Comparison of ENCODE assay signal across 8 cellular contexts in genomic region chr1:94801919-94802546, GRCh38. TPM values are rescaled to one million over a fixed set of nuclear protein-coding genes. Genes with fewer than 3 reads are reported as not detected.
DNase-seq lines count a peak whose midpoint lies in the region; ATAC-seq, FAIRE-seq and TF ChIP-seq lines count a peak whose summit lies in the region.

No MANE protein-coding gene starts in this region.

- H3K27me3 ChIP-seq in HepG2 (ENCODE audit: control insufficient read depth in 1 of 2, insufficient read depth in 2 of 2, low read length in 2 of 2): no peaks in the 10 kb centered on the region

- ATAC-seq in GM19372 (IDR thresholded peaks at IDR 0.05; ENCODE audit: low read depth, unreplicated experiment): peak; percentile 58
- ATAC-seq in HepG2: peak; percentile 82
- no peak for ATAC-seq in HG02973 (IDR thresholded peaks at IDR 0.05; ENCODE audit: unreplicated experiment)

- 0 out of 2 replicates have a peak overlapping the region, but pooled peaks have one; percentile 25 for H3K4me2 ChIP-seq in OCI-LY7 (ENCODE audit: low read length)
- peak overlapping the region; percentile 54 for H3K4me2 ChIP-seq in HepG2 (ENCODE audit: low read depth, low read length)

- H3K79me2 ChIP-seq in OCI-LY7 (ENCODE audit: insufficient read depth, low read depth, low read length): no peaks in the 10 kb centered on the region
- H3K79me2 ChIP-seq in HepG2 (ENCODE audit: insufficient read depth, low read length): no peaks in the 10 kb centered on the region

- peak overlapping the region; percentile 32; the same call in 1 of the 2 replicates for H2AFZ ChIP-seq in OCI-LY7 (ENCODE audit: low read length)
- H2AFZ ChIP-seq in HepG2 (ENCODE audit: low read length): peak overlapping the region; percentile 24

- H3K4me3 ChIP-seq in OCI-LY7 (ENCODE audit: low read depth, low read length, poor library complexity, severe bottlenecking) (no peak overlapping the region), HepG2 (replicated peaks in 1 of 3; ENCODE audit: insufficient read depth in 1 of 3, low read depth in 2 of 3, low read length in 3 of 3) (peak overlapping the region in 2 of 3 experiments; percentile 21 to 27; a peak in 3 of 6 replicates)

- BruUV-seq in OCI-LY7 (replicated peaks; lab: Mats Ljungman, UMichigan) (no TSS peak), HepG2 (replicated peaks; lab: Mats Ljungman, UMichigan) (no TSS peak)

- intact Hi-C loops in OCI-LY7 (cut with micrococcal nuclease; ENCODE audit: unreplicated experiment) (no loop called here), HepG2 (cut with micrococcal nuclease; ENCODE audit: unreplicated experiment) (loop anchor here (2.0 to 5.0 kb wide), 3 partner anchors 45 to 195 kb away; no protein-coding TSS in a partner anchor)

- H3K9ac ChIP-seq in HepG2 (ENCODE audit: insufficient read depth, low read depth, low read length): peak overlapping the region; percentile 4

- TF ChIP-seq RAD21 in HepG2 (CRISPR knock-in tag; IDR thresholded peaks at IDR 0.05): peak; percentile 53

- no peak; a peak in 1 of 4 replicates for TF ChIP-seq EP300 in HepG2 (IDR thresholded peaks at IDR 0.05; ENCODE audit: low read depth in 2 of 2, low read length in 2 of 2)
- no peak for TF ChIP-seq EP300 in HepG2 (CRISPR knock-in tag; IDR thresholded peaks at IDR 0.05; ENCODE audit: borderline replicate concordance)

- no peaks in the 10 kb centered on the region for H3K36me3 ChIP-seq in OCI-LY7 (ENCODE audit: insufficient read depth, low read length)
- H3K36me3 ChIP-seq in HepG2 (replicated peaks in 1 of 2; ENCODE audit: control insufficient read depth in 1 of 2, insufficient read depth in 2 of 2, low read length in 2 of 2): no peaks in the 10 kb centered on the region

- H3K9me2 ChIP-seq in OCI-LY7 (ENCODE audit: insufficient read depth, low read length): no peaks in the 10 kb centered on the region

- POLR2A ChIA-PET in OCI-LY7 (lab: Charles Lee): no interaction called here
- POLR2A ChIA-PET in HepG2 (lab: Yijun Ruan, JAX): no interaction called here

- no peaks in the 10 kb centered on the region for H3K9me3 ChIP-seq in OCI-LY7 (ENCODE audit: low read length)
- H3K9me3 ChIP-seq in HepG2 (ENCODE audit: low read length): no peaks in the 10 kb centered on the region

- 41% methylated on average over 5 of the region's 7 CpGs for WGBS in HepG2 (ENCODE audit: low lambda C conversion rate)

- H4K20me1 ChIP-seq in OCI-LY7 (ENCODE audit: insufficient read depth, low read length): no peaks in the 10 kb centered on the region
- H4K20me1 ChIP-seq in HepG2 (ENCODE audit: insufficient read depth, low read length): no peaks in the 10 kb centered on the region

- no peak for TF ChIP-seq POLR2A in HepG2 (IDR thresholded peaks at IDR 0.05; ENCODE audit: insufficient read depth in 1 of 2, low read depth in 2 of 2, low read length in 2 of 2)

- H3K4me1 ChIP-seq in OCI-LY7 (ENCODE audit: insufficient read depth, low read length, poor library complexity, severe bottlenecking): no peaks in the 10 kb centered on the region
- H3K4me1 ChIP-seq in HepG2 (ENCODE audit: insufficient read depth, low read length): peaks cover 95% of the 10 kb centered on the region

- H3K27ac ChIP-seq in OCI-LY7 (ENCODE audit: low read depth, low read length, poor library complexity, severe bottlenecking) (no peak overlapping the region), HepG2 (ENCODE audit: extremely low read length, insufficient read depth, low read length) (peak overlapping the region; percentile 16), substantia nigra (ENCODE audit: low read depth, low read length, poor library complexity, severe bottlenecking) (peak overlapping the region; percentile 90)

- TF ChIP-seq CTCF in OCI-LY7 (conservative IDR thresholded peaks at IDR 0.05; ENCODE audit: low read length): peak; percentile 55
- peak; percentile 78 for TF ChIP-seq CTCF in HepG2 (CRISPR knock-in tag; IDR thresholded peaks at IDR 0.05)

- CTCF ChIA-PET in OCI-LY7 (lab: Charles Lee; ENCODE audit: unreplicated experiment) (no interaction called here), HepG2 (lab: Yijun Ruan, JAX; ENCODE audit: low intra/inter-chr PET ratio, low total read pairs) (interaction anchor here (1.0 to 2.3 kb wide), 2 partner anchors 104 to 288 kb away, joined by 5 read pairs; no protein-coding TSS in a partner anchor)

- peak; percentile 21 for DNase-seq in Caki2 (ENCODE audit: low read depth)
- DNase-seq in HS-27A (ENCODE audit: low read depth): peak; percentile 66
- DNase-seq in OCI-LY7 (ENCODE audit: low spot score): peak; percentile 37
- peak; percentile 34 for DNase-seq in cerebellar cortex (ENCODE audit: low spot score)
- DNase-seq in HepG2 (ENCODE audit: low spot score): peak; percentile 49
- peak in 25 of 49 donors; percentile 3 to 53 (median 19) for DNase-seq in substantia nigra (lab: John Stamatoyannopoulos, UW)

- in situ Hi-C loops in Caki2 (cut with HindIII; ENCODE audit: low pct_unique_long_range_greater_than_20kb, low sequenced_read_pairs) (no loop called here), HepG2 (cut with HindIII; ENCODE audit: extremely low pct_ligation_motif_present, low pct_unique_long_range_greater_than_20kb) (loop anchor here (5.0 to 10.0 kb wide), 3 partner anchors 90 to 317 kb away; no protein-coding TSS in a partner anchor)

- FAIRE-seq in HepG2 (lab: Jason Lieb, UNC): peak; percentile 56

TF ChIP-seq in HepG2, 621 proteins besides CTCF, POLR2A, EP300 and RAD21 (continues in another document):
- TF ChIP-seq, protein P1, sequence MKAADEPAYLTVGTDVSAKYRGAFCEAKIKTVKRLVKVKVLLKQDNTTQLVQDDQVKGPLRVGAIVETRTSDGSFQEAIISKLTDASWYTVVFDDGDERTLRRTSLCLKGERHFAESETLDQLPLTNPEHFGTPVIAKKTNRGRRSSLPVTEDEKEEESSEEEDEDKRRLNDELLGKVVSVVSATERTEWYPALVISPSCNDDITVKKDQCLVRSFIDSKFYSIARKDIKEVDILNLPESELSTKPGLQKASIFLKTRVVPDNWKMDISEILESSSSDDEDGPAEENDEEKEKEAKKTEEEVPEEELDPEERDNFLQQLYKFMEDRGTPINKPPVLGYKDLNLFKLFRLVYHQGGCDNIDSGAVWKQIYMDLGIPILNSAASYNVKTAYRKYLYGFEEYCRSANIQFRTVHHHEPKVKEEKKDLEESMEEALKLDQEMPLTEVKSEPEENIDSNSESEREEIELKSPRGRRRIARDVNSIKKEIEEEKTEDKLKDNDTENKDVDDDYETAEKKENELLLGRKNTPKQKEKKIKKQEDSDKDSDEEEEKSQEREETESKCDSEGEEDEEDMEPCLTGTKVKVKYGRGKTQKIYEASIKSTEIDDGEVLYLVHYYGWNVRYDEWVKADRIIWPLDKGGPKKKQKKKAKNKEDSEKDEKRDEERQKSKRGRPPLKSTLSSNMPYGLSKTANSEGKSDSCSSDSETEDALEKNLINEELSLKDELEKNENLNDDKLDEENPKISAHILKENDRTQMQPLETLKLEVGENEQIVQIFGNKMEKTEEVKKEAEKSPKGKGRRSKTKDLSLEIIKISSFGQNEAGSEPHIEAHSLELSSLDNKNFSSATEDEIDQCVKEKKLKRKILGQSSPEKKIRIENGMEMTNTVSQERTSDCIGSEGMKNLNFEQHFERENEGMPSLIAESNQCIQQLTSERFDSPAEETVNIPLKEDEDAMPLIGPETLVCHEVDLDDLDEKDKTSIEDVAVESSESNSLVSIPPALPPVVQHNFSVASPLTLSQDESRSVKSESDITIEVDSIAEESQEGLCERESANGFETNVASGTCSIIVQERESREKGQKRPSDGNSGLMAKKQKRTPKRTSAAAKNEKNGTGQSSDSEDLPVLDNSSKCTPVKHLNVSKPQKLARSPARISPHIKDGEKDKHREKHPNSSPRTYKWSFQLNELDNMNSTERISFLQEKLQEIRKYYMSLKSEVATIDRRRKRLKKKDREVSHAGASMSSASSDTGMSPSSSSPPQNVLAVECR (CRISPR knock-in tag; IDR thresholded peaks at IDR 0.05; ENCODE audit: borderline replicate concordance): no peak

RNA-seq across cellular contexts. Expression of gene SLC44A3, which starts 18.1 kb away (rescaled TPM):
- total RNA-seq in Caki2 (2014; rRNA removed; shearing (Covaris generic); ENCODE audit: low replicate concordance): 3.1 and 4.4 TPM in 2 replicates
- not detected in 2 replicates for total RNA-seq in OCI-LY7 (2014; rRNA removed; shearing (Covaris generic))
- total RNA-seq in OCI-LY7 (2022) (not detected in 2 replicates), HepG2 (2016; rRNA removed; fragmentation: Illumina TruSeq; extraction: Trizol) (3.8 and 6.8 TPM in 2 replicates)
- 2.6 and 3.7 TPM in 2 replicates for total RNA-seq in HepG2 (2016; cell fraction: cytosol; rRNA removed; fragmentation: Illumina TruSeq; extraction: Trizol; ENCODE audit: low read depth)
- 3.9 and 7.2 TPM in 2 replicates for total RNA-seq in HepG2 (2016; cell fraction: insoluble cytoplasmic fraction; rRNA removed; fragmentation: Illumina TruSeq; extraction: Trizol)
- total RNA-seq in HepG2 (2016; cell fraction: membrane; rRNA removed; fragmentation: Illumina TruSeq; extraction: Trizol): 4.5 and 5.9 TPM in 2 replicates
- 6.0 and 9.9 TPM in 2 replicates for total RNA-seq in HepG2 (2016; cell fraction: nucleus; rRNA removed; fragmentation: Illumina TruSeq; extraction: Trizol)
- 11.7 and 14.1 TPM in 2 replicates for polyA plus RNA-seq in HepG2 (2011; rRNA removed)
- 8.5 and 11.2 TPM in 2 replicates for polyA plus RNA-seq in HepG2 (2011; cell fraction: cytosol; rRNA removed)
- polyA plus RNA-seq in HepG2 (2011; cell fraction: nucleus; rRNA removed): 8.0 and 8.6 TPM in 2 replicates
- polyA plus RNA-seq in HepG2 (2012): 6.3 and 7.4 TPM in 2 replicates
- polyA plus RNA-seq in HepG2 (2016; cell fraction: cytosol; fragmentation: Illumina TruSeq; extraction: Trizol; ENCODE audit: low read depth): 2.7 and 3.5 TPM in 2 replicates
- 5.4 and 5.5 TPM in 2 replicates for polyA plus RNA-seq in HepG2 (2016; cell fraction: insoluble cytoplasmic fraction; fragmentation: Illumina TruSeq; extraction: Trizol; ENCODE audit: low read depth)
- 5.3 and 5.4 TPM in 2 replicates for polyA plus RNA-seq in HepG2 (2016; cell fraction: membrane; fragmentation: Illumina TruSeq; extraction: Trizol; ENCODE audit: low read depth)
- polyA plus RNA-seq in HepG2 (2016; cell fraction: nucleus; fragmentation: Illumina TruSeq; extraction: Trizol; ENCODE audit: insufficient read depth, low read depth): 12.5 and 12.7 TPM in 2 replicates
- 0.47 and 12.2 TPM in 2 replicates for polyA minus RNA-seq in HepG2 (2011; rRNA and poly(A)+ RNA removed; ENCODE audit: low replicate concordance)
- polyA minus RNA-seq in HepG2 (2011; cell fraction: cytosol; rRNA and poly(A)+ RNA removed): 4.6 and 6.4 TPM in 2 replicates
- polyA minus RNA-seq in HepG2 (2011; cell fraction: nucleus; rRNA and poly(A)+ RNA removed): 14.4 and 16.9 TPM in 2 replicates
